ENCODE assay signal across 23 cellular contexts in the genomic region with DNA sequence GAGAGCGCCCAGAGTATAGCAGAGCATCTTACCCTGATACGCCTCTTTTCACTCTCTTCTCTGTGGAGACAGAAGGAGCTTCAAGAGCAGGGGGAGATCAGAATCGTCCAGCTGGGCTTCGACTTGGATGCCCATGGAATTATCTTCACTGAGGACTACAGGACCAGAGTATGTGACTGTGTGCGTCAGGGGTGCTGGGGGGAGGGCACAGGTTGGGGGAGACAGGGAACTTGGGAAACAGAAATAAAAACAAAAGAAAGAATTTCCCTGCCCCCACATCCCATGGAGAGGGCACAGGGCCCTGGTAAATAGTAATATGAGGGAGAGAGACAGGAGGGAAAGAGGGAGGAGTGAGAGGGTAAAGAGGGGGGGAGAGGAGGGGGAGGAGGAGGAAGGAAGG. TPM values are rescaled to one million over a fixed set of nuclear protein-coding genes. Genes with fewer than 3 reads are reported as not detected.
A peak's percentile ranks its signal among the peaks of the same experiment; 100 is the strongest.
DNase-seq lines count a peak whose midpoint lies in the region; ATAC-seq, FAIRE-seq and TF ChIP-seq lines count a peak whose summit lies in the region.
"Had no signal": no experiment of that assay in that cellular context is flagged by ENCODE, and none has a peak within 500 bp of the region (broad histone marks: within the 10 kb centered on the region; RNA-seq: fewer than 3 reads in every experiment).

No MANE protein-coding gene starts in this region.

- peaks cover 5% of the 10 kb centered on the region; the same call in 1 of the 2 replicates for H3K79me2 ChIP-seq in Loucy (ENCODE audit: insufficient read depth, low read length)

- no peak overlapping the region for H2AFZ ChIP-seq in Loucy (ENCODE audit: low read length)

- CTCF ChIA-PET in activated naive CD4-positive, alpha-beta T cell treated with anti-CD3 and anti-CD28 coated beads for 36 hours (lab: Charles Lee) = interaction anchor here (0.5 to 1.5 kb wide), 3 partner anchors 26 to 149 kb away, joined by 3 to 5 read pairs (median 4); a partner anchor contains a TSS

- peaks cover 15% of the 10 kb centered on the region for H3K4me1 ChIP-seq in Loucy (ENCODE audit: insufficient read depth, low read length, poor library complexity, severe bottlenecking)
- H3K4me1 ChIP-seq in upper lobe of right lung = no peaks in the 10 kb centered on the region
- H3K4me1 ChIP-seq: SJSA1 had no signal

- FAIRE-seq in D721Med (lab: Jason Lieb, UNC) = no peak
- FAIRE-seq: colon had no signal

- peaks cover 3% of the 10 kb centered on the region for H3K36me3 Mint-ChIP-seq in activated naive CD4-positive, alpha-beta T cell treated with anti-CD3 and anti-CD28 coated beads for 36 hours (ENCODE audit: low read depth)
- H3K36me3 Mint-ChIP-seq in dendritic cell treated with granulocyte-macrophage colony-stimulating factor and Interleukin-4, amounts not matched to agents 40 ng/mL and 50 ng/mL, for 4 days (ENCODE audit: low read depth) = peaks cover 49% of the 10 kb centered on the region
- H3K36me3 Mint-ChIP-seq: natural killer cell had no signal

- DNase-seq in activated naive CD4-positive, alpha-beta T cell treated with anti-CD3 and anti-CD28 coated beads for 36 hours = no peak
- DNase-seq in activated naive CD4-positive, alpha-beta T cell treated with Interleukin-2 at 50 U/mL for 16 hours = no peak
- peak; percentile 16 for DNase-seq in upper lobe of right lung
- no peak for DNase-seq in D721Med (ENCODE audit: insufficient read length, low spot score)
- DNase-seq: activated CD4-positive, CD25-positive, alpha-beta regulatory T cell treated with anti-CD3 and anti-CD28 coated beads, Interleukin-2, amount 50 U/mL, for 72 hours; activated effector memory CD4-positive, alpha-beta T cell treated with Interleukin-2 at 50 U/mL for 16 hours; anterior cingulate cortex; effector memory CD4-positive, alpha-beta T cell; erythroblast; islet precursor cell; midbrain; natural killer cell; NCI-H1436; NCI-H446; NCI-H774; occipital lobe; tibial artery had no signal

- H3K4me3 Mint-ChIP-seq in activated naive CD4-positive, alpha-beta T cell treated with anti-CD3 and anti-CD28 coated beads for 36 hours = no peak overlapping the region
- H3K4me3 Mint-ChIP-seq in dendritic cell treated with granulocyte-macrophage colony-stimulating factor and Interleukin-4, amounts not matched to agents 40 ng/mL and 50 ng/mL, for 4 days = no peak overlapping the region
- H3K4me3 Mint-ChIP-seq: natural killer cell had no signal

- H3K4me2 ChIP-seq in Loucy (ENCODE audit: low read depth, low read length, poor library complexity, severe bottlenecking) = peak overlapping the region; percentile 77

- H3K4me1 Mint-ChIP-seq in activated naive CD4-positive, alpha-beta T cell treated with anti-CD3 and anti-CD28 coated beads for 36 hours (ENCODE audit: low read depth) = peaks cover 20% of the 10 kb centered on the region
- peaks cover 11% of the 10 kb centered on the region for H3K4me1 Mint-ChIP-seq in dendritic cell treated with granulocyte-macrophage colony-stimulating factor and Interleukin-4, amounts not matched to agents 40 ng/mL and 50 ng/mL, for 4 days (ENCODE audit: low read depth)

- peaks cover 9% of the 10 kb centered on the region; the same call in 1 of the 2 replicates for H3F3A ChIP-seq in Loucy (ENCODE audit: low read depth)

- H3K27me3 ChIP-seq in Loucy (ENCODE audit: insufficient read depth, low read length, poor library complexity, severe bottlenecking) (no peaks in the 10 kb centered on the region), upper lobe of right lung (no peaks in the 10 kb centered on the region)
- H3K27me3 ChIP-seq: SJSA1, tibial artery had no signal

- no peak for TF ChIP-seq CTCF in Loucy (conservative IDR thresholded peaks at IDR 0.05; ENCODE audit: low read length)
- TF ChIP-seq CTCF in upper lobe of right lung (IDR thresholded peaks at IDR 0.05) = no peak
- no peak for TF ChIP-seq CTCF in D721Med (IDR thresholded peaks at IDR 0.05; ENCODE audit: insufficient read depth, missing control alignments)

- H4K20me1 ChIP-seq in Loucy (ENCODE audit: insufficient read depth, low read length, poor library complexity, severe bottlenecking) = no peaks in the 10 kb centered on the region

- H3K9me3 ChIP-seq in Loucy (ENCODE audit: insufficient read depth, low read depth, low read length) = no peaks in the 10 kb centered on the region
- H3K9me3 ChIP-seq in upper lobe of right lung = no peaks in the 10 kb centered on the region
- H3K9me3 ChIP-seq: SJSA1, tibial artery had no signal

- peak overlapping the region; percentile 54 for H3K4me3 ChIP-seq in Loucy (ENCODE audit: low read length, poor library complexity, severe bottlenecking)
- no peak overlapping the region for H3K4me3 ChIP-seq in upper lobe of right lung
- H3K4me3 ChIP-seq: SJSA1, tibial artery had no signal

- intact Hi-C loops in activated naive CD4-positive, alpha-beta T cell treated with anti-CD3 and anti-CD28 coated beads for 36 hours (cut with micrococcal nuclease) = no loop called here
- intact Hi-C loops in dendritic cell treated with granulocyte-macrophage colony-stimulating factor and Interleukin-4, amounts not matched to agents 40 ng/mL and 50 ng/mL, for 4 days (cut with micrococcal nuclease) = no loop called here
- intact Hi-C loops in upper lobe of right lung (cut with DNase I) = no loop called here

- no peaks in the 10 kb centered on the region for H3K9me2 ChIP-seq in Loucy (replicated peaks; ENCODE audit: low read depth, low read length)

- no peaks in the 10 kb centered on the region for H3K9me3 Mint-ChIP-seq in activated naive CD4-positive, alpha-beta T cell treated with anti-CD3 and anti-CD28 coated beads for 36 hours
- no peaks in the 10 kb centered on the region for H3K9me3 Mint-ChIP-seq in dendritic cell treated with granulocyte-macrophage colony-stimulating factor and Interleukin-4, amounts not matched to agents 40 ng/mL and 50 ng/mL, for 4 days
- H3K9me3 Mint-ChIP-seq: natural killer cell, T-cell had no signal

- peak overlapping the region; percentile 68 for H3K9ac ChIP-seq in Loucy (ENCODE audit: low read depth, low read length, poor library complexity, severe bottlenecking)

- no peak for ATAC-seq in upper lobe of right lung
- no peak for ATAC-seq in HG03565 (IDR thresholded peaks at IDR 0.05; ENCODE audit: unreplicated experiment)
- ATAC-seq: natural killer cell had no signal

- H3K27ac Mint-ChIP-seq in activated naive CD4-positive, alpha-beta T cell treated with anti-CD3 and anti-CD28 coated beads for 36 hours = peak overlapping the region; percentile 84
- H3K27ac Mint-ChIP-seq in dendritic cell treated with granulocyte-macrophage colony-stimulating factor and Interleukin-4, amounts not matched to agents 40 ng/mL and 50 ng/mL, for 4 days = peak overlapping the region; percentile 45
- H3K27ac Mint-ChIP-seq: natural killer cell had no signal

- no peaks in the 10 kb centered on the region for H3K27me3 Mint-ChIP-seq in activated naive CD4-positive, alpha-beta T cell treated with anti-CD3 and anti-CD28 coated beads for 36 hours (ENCODE audit: low read depth)
- no peaks in the 10 kb centered on the region for H3K27me3 Mint-ChIP-seq in dendritic cell treated with granulocyte-macrophage colony-stimulating factor and Interleukin-4, amounts not matched to agents 40 ng/mL and 50 ng/mL, for 4 days
- H3K27me3 Mint-ChIP-seq: T-cell had no signal

- H3K36me3 ChIP-seq in Loucy (ENCODE audit: insufficient read depth, low read length) = no peaks in the 10 kb centered on the region
- peaks cover 13% of the 10 kb centered on the region for H3K36me3 ChIP-seq in upper lobe of right lung

- no peak overlapping the region for H3K27ac ChIP-seq in upper lobe of right lung
- H3K27ac ChIP-seq: SJSA1, tibial artery had no signal

RNA-seq across cellular contexts. Expression of a gene that starts 3.0 kb away (rescaled TPM):
- total RNA-seq in activated naive CD4-positive, alpha-beta T cell treated with anti-CD3 and anti-CD28 coated beads for 36 hours = 1 to 10 TPM; 3.2 to 3.5 TPM
- total RNA-seq in upper lobe of right lung = 200 TPM

RNA-seq across cellular contexts. Expression of a gene that starts 6.9 kb away (rescaled TPM):
- 10 to 100 TPM; 12.5 to 13.0 TPM for total RNA-seq in activated naive CD4-positive, alpha-beta T cell treated with anti-CD3 and anti-CD28 coated beads for 36 hours
- total RNA-seq in upper lobe of right lung = 20.5 TPM

RNA-seq across cellular contexts. Expression of a gene that starts 19.9 kb away (rescaled TPM):
- total RNA-seq in activated naive CD4-positive, alpha-beta T cell treated with anti-CD3 and anti-CD28 coated beads for 36 hours = 100 to 1,000 TPM in 1 of 2 experiments, 10 to 100 TPM in 1; 93.6 to 101 TPM
- 58.8 TPM for total RNA-seq in upper lobe of right lung

RNA-seq across cellular contexts. Expression of a gene that starts 20.1 kb away (rescaled TPM):
- 10 to 100 TPM; 83.2 to 87.4 TPM for total RNA-seq in activated naive CD4-positive, alpha-beta T cell treated with anti-CD3 and anti-CD28 coated beads for 36 hours
- total RNA-seq in upper lobe of right lung = 43.9 TPM

RNA-seq across cellular contexts. Expression of a gene that starts 32.9 kb away (rescaled TPM):
- total RNA-seq in activated naive CD4-positive, alpha-beta T cell treated with anti-CD3 and anti-CD28 coated beads for 36 hours = 1 to 10 TPM in 1 of 2 experiments, under 1 TPM in 1; 0.74 to 1.7 TPM
- 74.9 TPM for total RNA-seq in upper lobe of right lung

Comparison
In these comparisons a context has a peak if more than half of its experiments do, and no peak if none do; other contexts are left out.
1. RNA of a gene that starts 3.0 kb away (total RNA-seq): 200 TPM in upper lobe of right lung (single experiment); 3.2 to 3.5 TPM in activated naive CD4-positive, alpha-beta T cell treated with anti-CD3 and anti-CD28 coated beads for 36 hours; every median in the first group is over 10 times any median in the second.